ENCODE assay signal across 13 cellular contexts in genomic region chr7:97937389-97937788, GRCh38. TPM values are rescaled to one million over a fixed set of nuclear protein-coding genes. Genes with fewer than 3 reads are reported as not detected.
DNase-seq lines count a peak whose midpoint lies in the region; ATAC-seq, FAIRE-seq and TF ChIP-seq lines count a peak whose summit lies in the region.
"Not testable (repeated sequence)": the region's sequence is repeated elsewhere in the genome, so short reads cannot be mapped to it uniquely, and the experiment has no call there.
"Had no signal": no experiment of that assay in that cellular context is flagged by ENCODE, and none has a peak within 500 bp of the region (broad histone marks: within the 10 kb centered on the region; RNA-seq: fewer than 3 reads in every experiment).

No MANE protein-coding gene starts in this region.

- TF ChIP-seq RAD21 in Ishikawa (IDR thresholded peaks at IDR 0.05; ENCODE audit: low read depth); HepG2 (CRISPR knock-in tag; IDR thresholded peaks at IDR 0.05): not testable (repeated sequence)

- H3K27me3 ChIP-seq in brain microvascular endothelial cell (replicated peaks); HepG2 (ENCODE audit: control insufficient read depth in 1 of 2, insufficient read depth in 2 of 2, low read length in 2 of 2): not testable (repeated sequence)

- not testable (repeated sequence) for TF ChIP-seq POLR2A in HepG2 (IDR thresholded peaks at IDR 0.05; ENCODE audit: insufficient read depth in 1 of 2, low read depth in 2 of 2, low read length in 2 of 2)

- H3K9ac ChIP-seq in HepG2 (ENCODE audit: insufficient read depth, low read depth, low read length), result not testable (repeated sequence)

- H3K4me3 ChIP-seq in HEK293 (ENCODE audit: low read depth, low read length); brain microvascular endothelial cell (ENCODE audit: low read depth, low read length); HepG2 (replicated peaks in 1 of 3; ENCODE audit: insufficient read depth in 1 of 3, low read depth in 2 of 3, low read length in 3 of 3): not testable (repeated sequence)

- not testable (repeated sequence) for ATAC-seq in HepG2

- intact Hi-C loops in HepG2 (cut with micrococcal nuclease; ENCODE audit: unreplicated experiment), result not testable (repeated sequence)

- H3K4me2 ChIP-seq in HepG2 (ENCODE audit: low read depth, low read length), result not testable (repeated sequence)

- H3K9me3 ChIP-seq in HEK293 (ENCODE audit: control insufficient read depth, insufficient read depth, low read depth, low read length); HepG2 (ENCODE audit: low read length): not testable (repeated sequence)

- not testable (repeated sequence) for BruUV-seq in HepG2 (replicated peaks; lab: Mats Ljungman, UMichigan)

- not testable (repeated sequence) for H3K4me1 ChIP-seq in HEK293 (ENCODE audit: control insufficient read depth, insufficient read depth, low read length); HepG2 (ENCODE audit: insufficient read depth, low read length)

- not testable (repeated sequence) for H3K79me2 ChIP-seq in HepG2 (ENCODE audit: insufficient read depth, low read length)

- in situ Hi-C loops in SK-MEL-5 (cut with HindIII; ENCODE audit: low pct_unique_long_range_greater_than_20kb, low sequenced_read_pairs); brain microvascular endothelial cell (cut with HindIII; ENCODE audit: low pct_ligation_motif_present, low sequenced_read_pairs); HepG2 (cut with HindIII; ENCODE audit: extremely low pct_ligation_motif_present, low pct_unique_long_range_greater_than_20kb): not testable (repeated sequence)

- not testable (repeated sequence) for FAIRE-seq in HepG2 (lab: Jason Lieb, UNC)

- not testable (repeated sequence) for TF ChIP-seq EP300 in Ishikawa (IDR thresholded peaks at IDR 0.05; ENCODE audit: borderline replicate concordance); HepG2 (IDR thresholded peaks at IDR 0.05; ENCODE audit: low read depth in 2 of 2, low read length in 2 of 2); HepG2 (CRISPR knock-in tag; IDR thresholded peaks at IDR 0.05; ENCODE audit: borderline replicate concordance)

- not testable (repeated sequence) for H3K27ac ChIP-seq in HEK293 (ENCODE audit: extremely low read depth, low read depth, low read length); brain microvascular endothelial cell; HepG2 (ENCODE audit: extremely low read length, insufficient read depth, low read length)

- not testable (repeated sequence) for H2AFZ ChIP-seq in HepG2 (ENCODE audit: low read length)

- not testable (repeated sequence) for TF ChIP-seq CTCF in HEK293 (tag by site-specific recombination; IDR thresholded peaks at IDR 0.05); brain microvascular endothelial cell (IDR thresholded peaks at IDR 0.05; ENCODE audit: low read depth, low read length, missing control alignments); HepG2 (CRISPR knock-in tag; IDR thresholded peaks at IDR 0.05)

- not testable (repeated sequence) for H4K20me1 ChIP-seq in HepG2 (ENCODE audit: insufficient read depth, low read length)

- CTCF ChIA-PET in HEK293 (lab: Yijun Ruan, JAX), result interaction anchor here (0.6 kb wide), 1 partner anchor 1846 kb away, joined by 4 read pairs; no protein-coding TSS in a partner anchor
- CTCF ChIA-PET in HepG2 (lab: Yijun Ruan, JAX; ENCODE audit: low intra/inter-chr PET ratio, low total read pairs), result not testable (repeated sequence)

- not testable (repeated sequence) for H3K36me3 ChIP-seq in HEK293 (ENCODE audit: control insufficient read depth in 2 of 2, insufficient read depth in 1 of 2, low read length in 2 of 2); brain microvascular endothelial cell (replicated peaks); HepG2 (replicated peaks in 1 of 2; ENCODE audit: control insufficient read depth in 1 of 2, insufficient read depth in 2 of 2, low read length in 2 of 2)

- POLR2A ChIA-PET in HEK293 (lab: Yijun Ruan, JAX); HepG2 (lab: Yijun Ruan, JAX): not testable (repeated sequence)

- DNase-seq in NCI-H526 (lab: John Stamatoyannopoulos, UW) (peak; percentile 12 to 46), SK-MEL-5 (ENCODE audit: low read depth, low spot score) (peak; percentile 7), brain microvascular endothelial cell (peak; percentile 6)
- not testable (repeated sequence) for DNase-seq in HepG2 (ENCODE audit: low spot score)

TF ChIP-seq in HEK293, 187 proteins besides CTCF, POLR2A, EP300 and RAD21:
- TF ChIP-seq ZNF18 (tag by site-specific recombination; IDR thresholded peaks at IDR 0.05), result 0 out of 2 replicates have a peak, but pooled peaks have one; percentile 18

TF ChIP-seq in Ishikawa, 13 proteins besides CTCF, POLR2A, EP300 and RAD21:
- peak; percentile 74 for TF ChIP-seq USF1 (IDR thresholded peaks at IDR 0.05)
TF ChIP-seq in Ishikawa: peak in this region for 1; not testable (repeated sequence) for 12.

TF ChIP-seq in HepG2, 621 proteins besides CTCF, POLR2A, EP300 and RAD21:
- 0 out of 2 replicates have a peak, but pooled peaks have one; percentile 38 for TF ChIP-seq NFYC (CRISPR knock-in tag; IDR thresholded peaks at IDR 0.05)
- peak; percentile 72 for TF ChIP-seq ZNF143 (CRISPR knock-in tag; IDR thresholded peaks at IDR 0.05)
- peak; percentile 86 for TF ChIP-seq THAP11 (CRISPR knock-in tag; IDR thresholded peaks at IDR 0.05)

RNA-seq across cellular contexts. Expression of gene OCM2, which starts 52.6 kb away (rescaled TPM):
- not detected in 2 replicates for total RNA-seq in SK-MEL-5 (2014; rRNA removed; shearing (Covaris generic))
- not detected in 2 replicates for polyA plus RNA-seq in SK-MEL-5 (2015; cell fraction: cytosol; rRNA removed)
- polyA plus RNA-seq in SK-MEL-5 (2015; cell fraction: nucleus; rRNA removed), result not detected in 2 replicates
- total RNA-seq in HepG2 (2016; rRNA removed; fragmentation: Illumina TruSeq; extraction: Trizol), result not detected in 2 replicates
- total RNA-seq in HepG2 (2016; cell fraction: cytosol; rRNA removed; fragmentation: Illumina TruSeq; extraction: Trizol; ENCODE audit: low read depth), result not detected in 2 replicates
- not detected in 2 replicates for total RNA-seq in HepG2 (2016; cell fraction: insoluble cytoplasmic fraction; rRNA removed; fragmentation: Illumina TruSeq; extraction: Trizol)
- not detected in 2 replicates for total RNA-seq in HepG2 (2016; cell fraction: membrane; rRNA removed; fragmentation: Illumina TruSeq; extraction: Trizol)
- not detected in 2 replicates for total RNA-seq in HepG2 (2016; cell fraction: nucleus; rRNA removed; fragmentation: Illumina TruSeq; extraction: Trizol)
- polyA plus RNA-seq in HepG2 (2011; rRNA removed), result not detected in 2 replicates
- polyA plus RNA-seq in HepG2 (2011; cell fraction: cytosol; rRNA removed), result not detected in 2 replicates
- not detected in 2 replicates for polyA plus RNA-seq in HepG2 (2011; cell fraction: nucleus; rRNA removed)
- polyA plus RNA-seq in HepG2 (2012), result not detected in 2 replicates
- not detected in 2 replicates for polyA plus RNA-seq in HepG2 (2016; cell fraction: cytosol; fragmentation: Illumina TruSeq; extraction: Trizol; ENCODE audit: low read depth)
- polyA plus RNA-seq in HepG2 (2016; cell fraction: insoluble cytoplasmic fraction; fragmentation: Illumina TruSeq; extraction: Trizol; ENCODE audit: low read depth), result not detected in 2 replicates
- polyA plus RNA-seq in HepG2 (2016; cell fraction: membrane; fragmentation: Illumina TruSeq; extraction: Trizol; ENCODE audit: low read depth), result not detected in 2 replicates
- not detected in 2 replicates for polyA plus RNA-seq in HepG2 (2016; cell fraction: nucleus; fragmentation: Illumina TruSeq; extraction: Trizol; ENCODE audit: insufficient read depth, low read depth)
- not detected in 2 replicates for polyA minus RNA-seq in HepG2 (2011; rRNA and poly(A)+ RNA removed; ENCODE audit: low replicate concordance)
- not detected in 2 replicates for polyA minus RNA-seq in HepG2 (2011; cell fraction: cytosol; rRNA and poly(A)+ RNA removed)
- polyA minus RNA-seq in HepG2 (2011; cell fraction: nucleus; rRNA and poly(A)+ RNA removed), result not detected in 2 replicates
- total RNA-seq: A172; A673; Calu3; CD4-positive, alpha-beta memory T cell; H7; HFFc6 had no signal
- polyA plus RNA-seq: BJ; CD4-positive, alpha-beta memory T cell had no signal
